ENCODE assay signal across 1 cellular context in genomic region chr22:28819253-28820096, GRCh38.
TF ChIP-seq lines count a peak whose summit lies in the region.

No MANE protein-coding gene starts in this region.

TF ChIP-seq in HepG2, 621 proteins besides CTCF, POLR2A, EP300 and RAD21 (continued from another document and continues in another):
- TF ChIP-seq ZNF784 (CRISPR knock-in tag; IDR thresholded peaks at IDR 0.05; ENCODE audit: borderline replicate concordance) (0 out of 2 replicates have a peak, but pooled peaks have one; percentile 40), BCLAF1 (IDR thresholded peaks at IDR 0.05) (no peak), ZFYVE20 (CRISPR knock-in tag; IDR thresholded peaks at IDR 0.05; ENCODE audit: borderline replicate concordance, low read depth) (no peak), ZC3H4 (CRISPR knock-in tag; IDR thresholded peaks at IDR 0.05; ENCODE audit: borderline replicate concordance) (no peak; the same call in 1 of the 2 replicates), ZNF34 (CRISPR knock-in tag; IDR thresholded peaks at IDR 0.05; ENCODE audit: borderline replicate concordance) (no peak), TIGD3 (CRISPR knock-in tag; IDR thresholded peaks at IDR 0.05; ENCODE audit: borderline replicate concordance) (no peak), ZEB1 (IDR thresholded peaks at IDR 0.05; ENCODE audit: insufficient replicate concordance, low read depth) (peak; percentile 94), CREBL2 (CRISPR knock-in tag; IDR thresholded peaks at IDR 0.05; ENCODE audit: borderline replicate concordance) (no peak), DMTF1 (CRISPR knock-in tag; IDR thresholded peaks at IDR 0.05) (no peak), TBX3 (IDR thresholded peaks at IDR 0.05; ENCODE audit: borderline replicate concordance) (peak; percentile 44; the same call in 1 of the 2 replicates), ZNF251 (CRISPR knock-in tag; IDR thresholded peaks at IDR 0.05) (no peak), ZNF883 (CRISPR knock-in tag; IDR thresholded peaks at IDR 0.05; ENCODE audit: not compliant biosample characterization) (peak; percentile 42), KDM4B (CRISPR knock-in tag; IDR thresholded peaks at IDR 0.05) (0 out of 2 replicates have a peak, but pooled peaks have one; percentile 58), ZNF234 (CRISPR knock-in tag; conservative IDR thresholded peaks at IDR 0.05) (no peak), ZNF709 (CRISPR knock-in tag; IDR thresholded peaks at IDR 0.05) (no peak), MBD4 (IDR thresholded peaks at IDR 0.05; ENCODE audit: borderline replicate concordance, low read length) (no peak), JUNB (CRISPR knock-in tag; IDR thresholded peaks at IDR 0.05; ENCODE audit: borderline replicate concordance) (no peak), FOSL1 (CRISPR knock-in tag; IDR thresholded peaks at IDR 0.05; ENCODE audit: borderline replicate concordance) (no peak), ZNF124 (CRISPR knock-in tag; IDR thresholded peaks at IDR 0.05) (peak; percentile 6; the same call in 1 of the 2 replicates), TEF (CRISPR knock-in tag; IDR thresholded peaks at IDR 0.05) (no peak), RARG (CRISPR knock-in tag; IDR thresholded peaks at IDR 0.05; ENCODE audit: low read depth) (no peak), NR3C1 (CRISPR knock-in tag; IDR thresholded peaks at IDR 0.05) (no peak), PAWR (CRISPR knock-in tag; IDR thresholded peaks at IDR 0.05; ENCODE audit: borderline replicate concordance) (0 out of 2 replicates have a peak, but pooled peaks have one; percentile 44), HMGXB3 (CRISPR knock-in tag; IDR thresholded peaks at IDR 0.05; ENCODE audit: borderline replicate concordance) (no peak), ZNF773 (CRISPR knock-in tag; IDR thresholded peaks at IDR 0.05; ENCODE audit: borderline replicate concordance) (no peak), JUN (CRISPR knock-in tag; IDR thresholded peaks at IDR 0.05) (no peak), NFYB (CRISPR knock-in tag; IDR thresholded peaks at IDR 0.05) (no peak), REL (CRISPR knock-in tag; conservative IDR thresholded peaks at IDR 0.05) (no peak), PLSCR1 (CRISPR knock-in tag; IDR thresholded peaks at IDR 0.05; ENCODE audit: borderline replicate concordance) (no peak), ZNF740 (CRISPR knock-in tag; IDR thresholded peaks at IDR 0.05) (no peak; the same call in 1 of the 2 replicates), ZNF543 (CRISPR knock-in tag; IDR thresholded peaks at IDR 0.05) (0 out of 2 replicates have a peak, but pooled peaks have one; percentile 65), ZUFSP (CRISPR knock-in tag; IDR thresholded peaks at IDR 0.05; ENCODE audit: borderline replicate concordance) (no peak), ATM (IDR thresholded peaks at IDR 0.05; ENCODE audit: borderline replicate concordance) (no peak), TAF15 (IDR thresholded peaks at IDR 0.05; ENCODE audit: low read depth, low read length, poor library complexity, severe bottlenecking) (no peak), CAMTA2 (CRISPR knock-in tag; IDR thresholded peaks at IDR 0.05; ENCODE audit: borderline replicate concordance) (no peak), SRSF1 (optimal IDR thresholded peaks at IDR 0.05; ENCODE audit: low read depth, low read length) (no peak), ZFP36 (IDR thresholded peaks at IDR 0.05; ENCODE audit: borderline replicate concordance, low read depth, low read length, partially characterized antibody) (no peak), ELF4 (CRISPR knock-in tag; IDR thresholded peaks at IDR 0.05; ENCODE audit: borderline replicate concordance) (no peak), ZNF562 (CRISPR knock-in tag; IDR thresholded peaks at IDR 0.05; ENCODE audit: borderline replicate concordance) (no peak), MIER3 (CRISPR knock-in tag; IDR thresholded peaks at IDR 0.05; ENCODE audit: borderline replicate concordance) (peak; percentile 48), TBL1XR1 (IDR thresholded peaks at IDR 0.05; ENCODE audit: borderline replicate concordance, low read length, partially characterized antibody) (no peak), CCAR2 (optimal IDR thresholded peaks at IDR 0.05; ENCODE audit: low read depth, low read length) (no peak), RFX1 (IDR thresholded peaks at IDR 0.05) (no peak), PHF20 (CRISPR knock-in tag; IDR thresholded peaks at IDR 0.05) (no peak), ZNF205 (CRISPR knock-in tag; IDR thresholded peaks at IDR 0.05) (peak; percentile 66; the same call in 1 of the 2 replicates), MED8 (CRISPR knock-in tag; IDR thresholded peaks at IDR 0.05; ENCODE audit: insufficient replicate concordance) (peak; percentile 48), ZNF775 (CRISPR knock-in tag; IDR thresholded peaks at IDR 0.05; ENCODE audit: borderline replicate concordance) (no peak), ZNF670 (CRISPR knock-in tag; IDR thresholded peaks at IDR 0.05; ENCODE audit: borderline replicate concordance) (no peak), MLLT10 (CRISPR knock-in tag; IDR thresholded peaks at IDR 0.05) (no peak), SP1 (IDR thresholded peaks at IDR 0.05) (no peak), SP1 (CRISPR knock-in tag; IDR thresholded peaks at IDR 0.05) (no peak), NRL (CRISPR knock-in tag; IDR thresholded peaks at IDR 0.05; ENCODE audit: borderline replicate concordance) (peak; percentile 48; the same call in 1 of the 2 replicates), MIXL1 (CRISPR knock-in tag; IDR thresholded peaks at IDR 0.05) (peak; percentile 26; the same call in 1 of the 2 replicates), SNAPC2 (CRISPR knock-in tag; IDR thresholded peaks at IDR 0.05) (no peak), MXD4 (CRISPR knock-in tag; IDR thresholded peaks at IDR 0.05) (no peak), ZNF850 (CRISPR knock-in tag; conservative IDR thresholded peaks at IDR 0.05) (no peak), KDM3A (CRISPR knock-in tag; IDR thresholded peaks at IDR 0.05; ENCODE audit: low read depth) (no peak)
